ENCODE assay signal across 23 cellular contexts in the genomic region with DNA sequence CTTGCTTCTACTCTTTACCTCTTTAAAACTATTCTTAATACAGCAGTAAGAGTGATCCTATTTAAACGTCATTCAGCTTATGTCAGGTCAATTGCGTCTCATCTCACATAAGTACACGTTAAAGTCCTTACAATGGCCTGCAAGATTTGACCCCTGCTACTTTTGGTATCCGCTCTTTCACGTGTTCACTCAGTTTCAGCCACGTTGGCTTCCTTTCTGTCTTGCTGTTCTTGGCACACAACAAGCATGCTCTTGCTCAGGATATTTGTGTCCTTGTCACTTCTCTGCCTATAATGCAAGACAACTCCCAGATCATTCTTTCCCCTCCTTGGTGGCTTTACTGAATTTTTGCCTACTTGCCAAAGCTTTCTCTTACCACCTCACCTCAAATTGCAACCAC.
A peak's percentile ranks its signal among the peaks of the same experiment; 100 is the strongest.
DNase-seq lines count a peak whose midpoint lies in the region; ATAC-seq, FAIRE-seq and TF ChIP-seq lines count a peak whose summit lies in the region.
"Had no signal": no experiment of that assay in that cellular context is flagged by ENCODE, and none has a peak within 500 bp of the region (broad histone marks: within the 10 kb centered on the region; RNA-seq: fewer than 3 reads in every experiment).

No MANE protein-coding gene starts in this region.

- no peak overlapping the region for H3K4me3 Mint-ChIP-seq in GM23338
- H3K4me3 Mint-ChIP-seq: CD14-positive monocyte; CD4-positive, alpha-beta T cell; CD8-positive, alpha-beta memory T cell had no signal

- H2BK20ac ChIP-seq in H1 (ENCODE audit: low read length), result 0 out of 2 replicates have a peak overlapping the region, but pooled peaks have one; percentile 55

- no peak overlapping the region for H2BK5ac ChIP-seq in H1 (ENCODE audit: low read depth, low read length)

- H3K4me1 ChIP-seq in GM23338 (ENCODE audit: insufficient read depth) (no peaks in the 10 kb centered on the region), H1 (replicated peaks in 1 of 4; ENCODE audit: control insufficient read depth in 3 of 4, insufficient read depth in 4 of 4, low read length in 3 of 4) (no peaks in the 10 kb centered on the region)
- H3K4me1 ChIP-seq: A549; BE2C; BLaER1 treated with 17β-estradiol and CSF1 and Interleukin-3, amounts not matched to agents 10 nM and 100 nM had no signal

- no peak overlapping the region for H2AFZ ChIP-seq in GM23338
- H2AFZ ChIP-seq in H1 (ENCODE audit: low read length), result no peak overlapping the region

- no peaks in the 10 kb centered on the region for H3K36me3 ChIP-seq in GM23338 (ENCODE audit: insufficient read depth)
- H3K36me3 ChIP-seq in H1 (ENCODE audit: control insufficient read depth in 2 of 4, insufficient read depth in 4 of 4, low read length in 3 of 4), result no peaks in the 10 kb centered on the region
- H3K36me3 ChIP-seq: BE2C; BLaER1 treated with 17β-estradiol and CSF1 and Interleukin-3, amounts not matched to agents 10 nM and 100 nM had no signal

- TF ChIP-seq RAD21 in H1 (IDR thresholded peaks at IDR 0.05 in 1 of 2, conservative IDR thresholded peaks at IDR 0.05 in 1 of 2; ENCODE audit: low read depth in 2 of 2, low read length in 2 of 2), result no peak

- H3K9me3 Mint-ChIP-seq in GM23338, result no peaks in the 10 kb centered on the region

- H4K20me1 ChIP-seq in GM23338 (replicated peaks; ENCODE audit: insufficient read depth), result no peaks in the 10 kb centered on the region
- no peaks in the 10 kb centered on the region for H4K20me1 ChIP-seq in H1 (replicated peaks in 1 of 2; ENCODE audit: control insufficient read depth in 1 of 2, insufficient read depth in 2 of 2, low read length in 2 of 2)
- H4K20me1 ChIP-seq: BLaER1 treated with 17β-estradiol and CSF1 and Interleukin-3, amounts not matched to agents 10 nM and 100 nM had no signal

- no peak overlapping the region for H3K23ac ChIP-seq in H1 (ENCODE audit: insufficient read length)

- ATAC-seq in GM23338 (no peak), GM18873 (IDR thresholded peaks at IDR 0.05; ENCODE audit: low FRiP score, unreplicated experiment) (no peak)
- ATAC-seq: A549, HCT116 had no signal

- no peak for TF ChIP-seq POLR2A in H1 (IDR thresholded peaks at IDR 0.05; ENCODE audit: control extremely low read depth in 1 of 2, low read depth in 2 of 2, low read length in 2 of 2)

- H2AK5ac ChIP-seq in H1 (ENCODE audit: low read depth, low read length), result no peak overlapping the region

- 95% methylated on average over 6 of the region's 6 CpGs; no CpG with 5 or more reads in 1 of the 2 experiments for WGBS in H1 (ENCODE audit: extremely low coverage in 1 of 2, insufficient coverage in 1 of 2, insufficient read length in 1 of 2, insufficient replicate concordance in 2 of 2, low coverage in 1 of 2, low lambda C conversion rate in 2 of 2, missing lambda C conversion rate in 1 of 2), 2 experiments

- intact Hi-C loops in head of caudate nucleus (cut with DNase I), result no loop called here

- no peak overlapping the region for H4K8ac ChIP-seq in H1 (ENCODE audit: extremely low read depth, insufficient read depth, low read length)

- CTCF ChIA-PET in H1 (lab: Charles Lee; ENCODE audit: partially characterized antibody), result no interaction called here

- no peak overlapping the region for H2BK120ac ChIP-seq in H1 (replicated peaks; ENCODE audit: low read depth, low read length)

- no peaks in the 10 kb centered on the region for H3K4me1 Mint-ChIP-seq in GM23338
- H3K4me1 Mint-ChIP-seq: CD14-positive monocyte; CD8-positive, alpha-beta memory T cell had no signal

- TF ChIP-seq CTCF in GM23338 (conservative IDR thresholded peaks at IDR 0.05; ENCODE audit: low read depth in 2 of 2) (no peak), H1 (IDR thresholded peaks at IDR 0.05; ENCODE audit: control extremely low read depth in 1 of 3, insufficient read depth in 1 of 3, low read depth in 1 of 3, low read length in 3 of 3) (no peak)

- no peak overlapping the region for H3K4me3 ChIP-seq in GM23338
- no peak overlapping the region for H3K4me3 ChIP-seq in H1 (ENCODE audit: extremely low read depth in 1 of 4, insufficient read depth in 2 of 4, low read depth in 3 of 4, low read length in 4 of 4)
- H3K4me3 ChIP-seq: A549; BLaER1 treated with 17β-estradiol and CSF1 and Interleukin-3, amounts not matched to agents 10 nM and 100 nM had no signal

- no peaks in the 10 kb centered on the region for H3F3A ChIP-seq in GM23338 (replicated peaks; ENCODE audit: low read depth)

- H3K79me2 ChIP-seq in GM23338 (replicated peaks; ENCODE audit: insufficient read depth) (no peaks in the 10 kb centered on the region), H1 (ENCODE audit: control insufficient read depth in 1 of 2, insufficient read depth in 2 of 2, low read length in 2 of 2) (no peaks in the 10 kb centered on the region)

- no peak for FAIRE-seq in H1 (lab: Jason Lieb, UNC)
- FAIRE-seq: A549, D721Med, GM12892, H54 had no signal

- POLR2A ChIA-PET in H1 (lab: Charles Lee; ENCODE audit: partially characterized antibody), result no interaction called here

- peaks cover 2% of the 10 kb centered on the region; the same call in 1 of the 2 replicates for H3K23me2 ChIP-seq in H1 (ENCODE audit: low read depth, low read length)

- no peak overlapping the region for H3K56ac ChIP-seq in H1 (replicated peaks; ENCODE audit: insufficient read length, low read depth, low read length)

- no peak for TF ChIP-seq EP300 in H1 (IDR thresholded peaks at IDR 0.05; ENCODE audit: borderline replicate concordance in 1 of 2, low read depth in 2 of 2, low read length in 2 of 2)

- no peaks in the 10 kb centered on the region for H3K79me1 ChIP-seq in H1 (ENCODE audit: low read depth, low read length)

- no peaks in the 10 kb centered on the region for H3K27me3 Mint-ChIP-seq in GM23338 (ENCODE audit: insufficient read depth, low read depth, poor library complexity)
- H3K27me3 Mint-ChIP-seq: CD4-positive, alpha-beta T cell; CD8-positive, alpha-beta memory T cell had no signal

- no peak overlapping the region for H3K14ac ChIP-seq in H1 (ENCODE audit: insufficient read length)

- no peak for DNase-seq in GM23338 (ENCODE audit: low spot score)
- peak; percentile 36 for DNase-seq in M059J (ENCODE audit: low read depth)
- DNase-seq in astrocyte of the hippocampus (ENCODE audit: low read depth, low spot score), result peak; percentile 1
- no peak for DNase-seq in H1 (ENCODE audit: low read depth in 1 of 2, low spot score in 2 of 2)
- DNase-seq in DMS79 (lab: John Stamatoyannopoulos, UW), result no peak
- no peak for DNase-seq in head of caudate nucleus
- DNase-seq: 8988T; ACHN; AML-193; BE2C; CD4-positive, alpha-beta T cell; CD8-positive, alpha-beta memory T cell; DMS 273 treated with DMSO at 0.1 percent for 48 hours; DMS79 treated with DMSO at 0.1 percent for 48 hours; GF-D8 had no signal

- no peak overlapping the region for H3K18ac ChIP-seq in H1 (ENCODE audit: extremely low read depth, low read length)

- H2BK15ac ChIP-seq in H1 (ENCODE audit: low read length), result no peak overlapping the region

- H4K91ac ChIP-seq in H1 (replicated peaks; ENCODE audit: insufficient read length, low read length), result no peak overlapping the region

- H3K27ac Mint-ChIP-seq in GM23338, result 0 out of 2 replicates have a peak overlapping the region, but pooled peaks have one; percentile 10
- H3K27ac Mint-ChIP-seq: CD14-positive monocyte; CD4-positive, alpha-beta T cell; CD8-positive, alpha-beta memory T cell had no signal

- no peak overlapping the region for H3K27ac ChIP-seq in GM23338 (ENCODE audit: low read depth)
- H3K27ac ChIP-seq in H1 (ENCODE audit: low read depth, low read length), result no peak overlapping the region
- H3K27ac ChIP-seq: A549; BLaER1 treated with 17β-estradiol and CSF1 and Interleukin-3, amounts not matched to agents 10 nM and 100 nM had no signal

- no peak overlapping the region for H2BK12ac ChIP-seq in H1 (ENCODE audit: low read depth, low read length)

- no peak overlapping the region for H4K5ac ChIP-seq in H1 (ENCODE audit: insufficient read length, low read depth, low read length)

- H3K4me2 ChIP-seq in GM23338 (no peak overlapping the region), H1 (ENCODE audit: insufficient read depth in 1 of 2, low read depth in 2 of 2, low read length in 2 of 2) (no peak overlapping the region)
- H3K4me2 ChIP-seq: A549; BLaER1 treated with 17β-estradiol and CSF1 and Interleukin-3, amounts not matched to agents 10 nM and 100 nM had no signal

- H3K9ac ChIP-seq in H1 (replicated peaks in 1 of 4; ENCODE audit: extremely low read depth in 1 of 4, low read depth in 3 of 4, low read length in 3 of 4), result no peak overlapping the region
- H3K9ac ChIP-seq: BLaER1 treated with 17β-estradiol and CSF1 and Interleukin-3, amounts not matched to agents 10 nM and 100 nM had no signal

- no peaks in the 10 kb centered on the region for H3K27me3 ChIP-seq in GM23338 (ENCODE audit: insufficient read depth)
- no peaks in the 10 kb centered on the region for H3K27me3 ChIP-seq in H1 (replicated peaks in 1 of 4; ENCODE audit: control insufficient read depth in 3 of 4, extremely low read depth in 1 of 4, insufficient read depth in 3 of 4, low read length in 3 of 4)
- H3K27me3 ChIP-seq: BE2C; BLaER1 treated with 17β-estradiol and CSF1 and Interleukin-3, amounts not matched to agents 10 nM and 100 nM had no signal

- no peaks in the 10 kb centered on the region for H3K9me2 ChIP-seq in GM23338 (ENCODE audit: insufficient read depth)

- no peaks in the 10 kb centered on the region for H3K9me3 ChIP-seq in H1 (ENCODE audit: insufficient read depth in 2 of 2, low read depth in 1 of 2, low read length in 1 of 2)
- H3K9me3 ChIP-seq: A549; BE2C; BLaER1 treated with 17β-estradiol and CSF1 and Interleukin-3, amounts not matched to agents 10 nM and 100 nM had no signal

- H3K4ac ChIP-seq in H1 (replicated peaks; ENCODE audit: insufficient read length, low read depth, low read length), result no peak overlapping the region

- H3K36me3 Mint-ChIP-seq in GM23338 (ENCODE audit: low read depth), result no peaks in the 10 kb centered on the region
- H3K36me3 Mint-ChIP-seq: CD14-positive monocyte; CD8-positive, alpha-beta memory T cell had no signal

TF ChIP-seq in GM23338, 12 proteins besides CTCF, POLR2A, EP300 and RAD21 (continues in another document):
- TF ChIP-seq EZH2phosphoT487 (IDR thresholded peaks at IDR 0.05; ENCODE audit: unreplicated experiment) (no peak), JUNB (IDR thresholded peaks at IDR 0.05; ENCODE audit: unreplicated experiment) (no peak), POLR2AphosphoS5 (IDR thresholded peaks at IDR 0.05; ENCODE audit: low read depth) (no peak)

TF ChIP-seq in H1, 55 proteins besides CTCF, POLR2A, EP300 and RAD21:
- no peak for TF ChIP-seq SIN3A (conservative IDR thresholded peaks at IDR 0.05 in 1 of 2, IDR thresholded peaks at IDR 0.05 in 1 of 2; ENCODE audit: low read depth in 1 of 2, low read length in 2 of 2)
- no peak for TF ChIP-seq SRF (IDR thresholded peaks at IDR 0.05; ENCODE audit: low read depth, low read length)
- TF ChIP-seq BACH1 (IDR thresholded peaks at IDR 0.05; ENCODE audit: low read length), result no peak

Comparison
In these comparisons a context has a peak if more than half of its experiments do, and no peak if none do; other contexts are left out.
1. DNase-seq: peak in M059J (single experiment) and astrocyte of the hippocampus (single experiment); none in GM23338 (single experiment), H1 (0 of 2), DMS79 (single experiment) and head of caudate nucleus (0 of 42).